Comparison of ENCODE assay signal across 20 cellular contexts in genomic region chr2:228728961-228729360, GRCh38.
DNase-seq lines count a peak whose midpoint lies in the region; ATAC-seq and TF ChIP-seq lines count a peak whose summit lies in the region.
"Had no signal": no experiment of that assay in that cellular context is flagged by ENCODE, and none has a peak within 500 bp of the region (broad histone marks: within the 10 kb centered on the region; RNA-seq: fewer than 3 reads in every experiment).

No MANE protein-coding gene starts in this region.

- H2AFZ ChIP-seq in PC-3 (ENCODE audit: low read length) = no peak overlapping the region

- no TSS peak for BruUV-seq in PC-3 (replicated peaks; lab: Mats Ljungman, UMichigan)

- H3K9me2 ChIP-seq in PC-3 (replicated peaks; ENCODE audit: low read length) = no peaks in the 10 kb centered on the region

- no peak for ATAC-seq in PC-3
- ATAC-seq in HG03175 (IDR thresholded peaks at IDR 0.05; ENCODE audit: unreplicated experiment) = no peak
- ATAC-seq: body of pancreas had no signal

- no peaks in the 10 kb centered on the region for H3K9me3 ChIP-seq in PC-3 (ENCODE audit: low read length)
- H3K9me3 ChIP-seq: prostate gland, transverse colon had no signal

- no peaks in the 10 kb centered on the region for H3K36me3 ChIP-seq in PC-3 (ENCODE audit: low read depth, low read length)
- H3K36me3 ChIP-seq: esophagus muscularis mucosa, prostate gland, transverse colon had no signal

- H3K9ac ChIP-seq in PC-3 (ENCODE audit: low read length) = no peak overlapping the region

- H3K79me2 ChIP-seq in PC-3 (ENCODE audit: low read length) = no peaks in the 10 kb centered on the region

- peaks cover 3% of the 10 kb centered on the region; the same call in 1 of the 2 replicates for H3K4me1 ChIP-seq in PC-3 (ENCODE audit: insufficient read depth, low read length)
- H3K4me1 ChIP-seq: body of pancreas, esophagus muscularis mucosa, prostate gland, transverse colon had no signal

- H3F3A ChIP-seq in PC-3 (ENCODE audit: low read length, unreplicated experiment) = no peaks in the 10 kb centered on the region

- TF ChIP-seq CTCF in PC-3 (conservative IDR thresholded peaks at IDR 0.05; ENCODE audit: low read depth, low read length) (no peak), fibroblast of the aortic adventitia (IDR thresholded peaks at IDR 0.05; ENCODE audit: insufficient read depth, low read length) (no peak)

- DNase-seq in AG20443 (ENCODE audit: low spot score) = peak; percentile 40
- DNase-seq in PC-3 = peak; percentile 9
- peak; percentile 7 for DNase-seq in fibroblast of the aortic adventitia (ENCODE audit: low read depth)
- peak; percentile 9 for DNase-seq in non-pigmented ciliary epithelial cell (ENCODE audit: low read depth)
- no peak for DNase-seq in DMS153 treated with DMSO at 0.1 percent for 48 hours (lab: John Stamatoyannopoulos, UW; ENCODE audit: unreplicated experiment)
- DNase-seq in GOT3 (lab: John Stamatoyannopoulos, UW) = no peak
- DNase-seq in activated gamma-delta T cell treated with Interleukin-2 at 50 U/mL for 16 hours = no peak
- DNase-seq: body of pancreas; C1 segment of cervical spinal cord; DND-41; effector memory CD4-positive, alpha-beta T cell; NCI-H2081; NCI-H345; NCI-H774; stimulated activated CD4-positive, alpha-beta T cell treated with anti-CD3 and anti-CD28 coated beads, Interleukin-1b, Interleukin-23, amount 100 ng/mL, for 48 hours; transverse colon had no signal

- H3K27ac ChIP-seq in PC-3 (ENCODE audit: low read length) = no peak overlapping the region
- H3K27ac ChIP-seq: body of pancreas, esophagus muscularis mucosa, prostate gland, skin epidermis, transverse colon had no signal

- POLR2A ChIA-PET in PC-3 (lab: Charles Lee; ENCODE audit: unreplicated experiment) = no interaction called here

- H3K4me2 ChIP-seq in PC-3 (ENCODE audit: low read length) = no peak overlapping the region

- no peaks in the 10 kb centered on the region for H4K20me1 ChIP-seq in PC-3 (ENCODE audit: low read length)

- CTCF ChIA-PET in PC-3 (lab: Charles Lee) = no interaction called here

- H3K27me3 ChIP-seq in PC-3 (ENCODE audit: low read length) = peaks cover 12% of the 10 kb centered on the region; the same call in 1 of the 2 replicates
- H3K27me3 ChIP-seq: body of pancreas, esophagus muscularis mucosa, transverse colon had no signal

- intact Hi-C loops in PC-3 (cut with micrococcal nuclease) = no loop called here

- H3K4me3 ChIP-seq in PC-3 (ENCODE audit: low read length) = no peak overlapping the region
- no peak overlapping the region for H3K4me3 ChIP-seq in fibroblast of the aortic adventitia (ENCODE audit: low read depth, low read length)
- H3K4me3 ChIP-seq: body of pancreas, esophagus muscularis mucosa, prostate gland, skin epidermis, transverse colon had no signal

Comparison
In these comparisons a context has a peak if more than half of its experiments do, and no peak if none do; other contexts are left out.
1. DNase-seq: peak in AG20443 (single experiment), PC-3 (single experiment), fibroblast of the aortic adventitia (single experiment) and non-pigmented ciliary epithelial cell (single experiment); none in DMS153 treated with DMSO at 0.1 percent for 48 hours (single experiment), GOT3 (single experiment) and activated gamma-delta T cell treated with Interleukin-2 at 50 U/mL for 16 hours (single experiment).